8 cellular contexts compared by ENCODE assay signal in genomic region chr1:51878307-51878615, GRCh38. TPM values are rescaled to one million over a fixed set of nuclear protein-coding genes. Genes with fewer than 3 reads are reported as not detected.
DNase-seq lines count a peak whose midpoint lies in the region; ATAC-seq and TF ChIP-seq lines count a peak whose summit lies in the region.

No MANE protein-coding gene starts in this region.

- peaks cover 13% of the 10 kb centered on the region for H3F3A ChIP-seq in PC-9 (ENCODE audit: insufficient read depth, low read depth)

- ATAC-seq in heart right ventricle = peak in 5 of 8 donors; percentile 6 to 55 (median 20)
- no peak for ATAC-seq in Right ventricle myocardium superior (ENCODE audit: poor library complexity)

- H3K27ac ChIP-seq in heart right ventricle (peak overlapping the region; percentile 91 to 99 (median 95)), PC-9 (peak overlapping the region; percentile 91), iPS-20b (ENCODE audit: low read length) (peak overlapping the region; percentile 97), vagina (peak overlapping the region; percentile 85)

- H3K4me1 ChIP-seq in heart right ventricle (peaks cover 3 to 52% (median 39%) of the 10 kb centered on the region in 9 donors), PC-9 (replicated peaks; ENCODE audit: insufficient read depth) (peaks cover 31% of the 10 kb centered on the region), iPS-20b (ENCODE audit: insufficient read depth, low read length) (peaks cover 3% of the 10 kb centered on the region; the same call in 1 of the 2 replicates), vagina (peaks cover 48% of the 10 kb centered on the region)

- intact Hi-C loops in heart right ventricle (cut with DNase I) (loop anchor here in 2 of 10 donors (5.0 kb wide), 2 partner anchors 179 to 916 kb away; partner anchors contain the start of genes BTF3L4 (in 1 of the 2), FAF1 (in 1 of the 2) and TXNDC12 (in 1 of the 2)), Right ventricle myocardium superior (cut with DNase I) (no loop called here), PC-9 (cut with micrococcal nuclease; ENCODE audit: unreplicated experiment) (loop anchor here (2.0 to 5.0 kb wide), 3 partner anchors 179 to 641 kb away; partner anchors contain the start of genes BTF3L4 and RNF11), vagina (cut with DNase I) (loop anchor here (5.0 to 10.0 kb wide), 2 partner anchors 817 to 1319 kb away; partner anchors contain the start of genes COA7 and CPT2)

- no peaks in the 10 kb centered on the region for H3K9me2 ChIP-seq in PC-9 (ENCODE audit: insufficient read depth)

- H3K79me2 ChIP-seq in PC-9 (ENCODE audit: low read depth) = peaks cover 51% of the 10 kb centered on the region

- DNase-seq in heart right ventricle (peak in 1 of 2 donors; percentile 10), Right ventricle myocardium superior (no peak), PC-9 (no peak), vagina (ENCODE audit: extremely low spot score in 2 of 2) (no peak), MV-4-11 (lab: John Stamatoyannopoulos, UW) (no peak), activated gamma-delta T cell (lab: John Stamatoyannopoulos, UW) (no peak)
- no peak for DNase-seq in activated CD4-positive, alpha-beta T cell treated with anti-CD3 and anti-CD28 coated beads for 1 hour

- no peaks in the 10 kb centered on the region; the same call in 1 of the 2 replicates for H4K20me1 ChIP-seq in PC-9 (ENCODE audit: insufficient read depth)

- no peak for TF ChIP-seq POLR2A in vagina (IDR thresholded peaks at IDR 0.05)

- H3K9me3 ChIP-seq in heart right ventricle (no peaks in the 10 kb centered on the region), PC-9 (ENCODE audit: insufficient read depth, low read depth) (no peaks in the 10 kb centered on the region), iPS-20b (ENCODE audit: insufficient read depth, low read depth, low read length) (no peaks in the 10 kb centered on the region), vagina (no peaks in the 10 kb centered on the region)

- H3K4me3 ChIP-seq in heart right ventricle = peak overlapping the region; percentile 70 to 98 (median 82)
- peak overlapping the region; percentile 98 for H3K4me3 ChIP-seq in PC-9
- peak overlapping the region; percentile 99 for H3K4me3 ChIP-seq in iPS-20b (ENCODE audit: low read length)
- peak overlapping the region; percentile 80 to 90 for H3K4me3 ChIP-seq in vagina

- POLR2A ChIA-PET in PC-9 (lab: Charles Lee; ENCODE audit: unreplicated experiment) = no interaction called here

- BruUV-seq in PC-9 (replicated peaks; lab: Mats Ljungman, UMichigan) = no TSS peak

- TF ChIP-seq CTCF in heart right ventricle (IDR thresholded peaks at IDR 0.05) = no peak
- no peak for TF ChIP-seq CTCF in PC-9 (conservative IDR thresholded peaks at IDR 0.05)
- no peak for TF ChIP-seq CTCF in vagina (IDR thresholded peaks at IDR 0.05)

- peak overlapping the region; percentile 90 for H3K4me2 ChIP-seq in PC-9

- H3K9ac ChIP-seq in iPS-20b (ENCODE audit: low read depth, low read length) = peak overlapping the region; percentile 98

- CTCF ChIA-PET in PC-9 (lab: Charles Lee) = no interaction called here

- H2AFZ ChIP-seq in PC-9 = peak overlapping the region; percentile 94

- WGBS in heart right ventricle, 2 donors = 0% methylated on average over 16 to 17 of the region's 17 CpGs

- H3K27me3 ChIP-seq in heart right ventricle (peaks cover 0 to 15% (median 8%) of the 10 kb centered on the region in 7 donors), PC-9 (ENCODE audit: insufficient read depth, low read depth) (no peaks in the 10 kb centered on the region), iPS-20b (ENCODE audit: insufficient read depth, low read length) (peaks cover 10% of the 10 kb centered on the region), vagina (no peaks in the 10 kb centered on the region)

- H3K36me3 ChIP-seq in heart right ventricle = peaks cover 0 to 11% (median 0%) of the 10 kb centered on the region in 9 donors
- H3K36me3 ChIP-seq in PC-9 (ENCODE audit: low read depth) = no peaks in the 10 kb centered on the region; the same call in 1 of the 2 replicates
- H3K36me3 ChIP-seq in iPS-20b (ENCODE audit: insufficient read depth, low read depth, low read length) = no peaks in the 10 kb centered on the region
- H3K36me3 ChIP-seq in vagina = no peaks in the 10 kb centered on the region

RNA-seq across cellular contexts. Expression of gene NRDC, which starts 0.3 kb away (rescaled TPM):
- total RNA-seq in heart right ventricle (100 to 1,000 TPM; 115 to 163 (median 135) TPM), Right ventricle myocardium superior (149 TPM), PC-9 (2021) (217 and 219 TPM in 2 replicates), vagina (94.3 TPM)
- 100 to 1,000 TPM in 1 of 2 donors, 10 to 100 TPM in 1; 77.8 to 228 TPM for polyA plus RNA-seq in heart right ventricle
